Comparison of ENCODE assay signal across 8 cellular contexts in genomic region chr17:78780852-78781338, GRCh38. TPM values are rescaled to one million over a fixed set of nuclear protein-coding genes. Genes with fewer than 3 reads are reported as not detected.
DNase-seq lines count a peak whose midpoint lies in the region; ATAC-seq, FAIRE-seq and TF ChIP-seq lines count a peak whose summit lies in the region.

No MANE protein-coding gene starts in this region.

- intact Hi-C loops in left ventricle myocardium superior (cut with micrococcal nuclease) = no loop called here
- intact Hi-C loops in GM12878 (cut with micrococcal nuclease; ENCODE audit: unreplicated experiment) = no loop called here

- H3K4me2 ChIP-seq in GM12878 (ENCODE audit: control insufficient read depth, insufficient read depth) (peak overlapping the region; percentile 79), mesendoderm (ENCODE audit: low read length) (peak overlapping the region; percentile 55)

- in situ Hi-C loops in GM12878 (cut with MboI) = no loop called here

- no peak overlapping the region for H3K4ac ChIP-seq in mesendoderm (ENCODE audit: low read depth, low read length)

- H3K79me2 ChIP-seq in GM12878 (ENCODE audit: control insufficient read depth, insufficient read depth, low read length) (peaks cover 62% of the 10 kb centered on the region), mesendoderm (ENCODE audit: control insufficient read depth, insufficient read depth, low read length) (no peaks in the 10 kb centered on the region)

- WGBS in GM12878 (ENCODE audit: insufficient coverage, insufficient replicate concordance, low lambda C conversion rate, missing lambda C conversion rate) = under 1% methylated on average over 17 of the region's 17 CpGs
- no CpG with 5 or more reads among the region's 17 CpGs for WGBS in mesendoderm (ENCODE audit: extremely low coverage, insufficient coverage, low lambda C conversion rate)
- WGBS in urinary bladder = 63% methylated on average over 17 of the region's 17 CpGs

- no peak overlapping the region for H2BK15ac ChIP-seq in mesendoderm (replicated peaks; ENCODE audit: low read depth)

- H2BK120ac ChIP-seq in mesendoderm (ENCODE audit: low read depth, low read length) = no peak overlapping the region

- no peak for TF ChIP-seq EP300 in GM12878 (IDR thresholded peaks at IDR 0.05; ENCODE audit: borderline replicate concordance in 1 of 2, control insufficient read depth in 1 of 2, low read depth in 2 of 2, low read length in 2 of 2)

- POLR2A ChIA-PET in GM12878 (lab: Charles Lee) = interaction anchor here (0.6 to 2.1 kb wide), 12 partner anchors 10 to 544 kb away, joined by 3 to 10 read pairs (median 4); no protein-coding TSS in a partner anchor

- H3K4me1 ChIP-seq in right atrium auricular region (peaks cover 0 to 31% of the 10 kb centered on the region in 2 donors), GM12878 (ENCODE audit: control insufficient read depth, insufficient read depth, low read length) (peaks cover 6% of the 10 kb centered on the region; the same call in 1 of the 2 replicates), mesendoderm (ENCODE audit: control insufficient read depth, low read depth, low read length) (no peaks in the 10 kb centered on the region), urinary bladder (ENCODE audit: insufficient read depth) (no peaks in the 10 kb centered on the region)

- H3K18ac ChIP-seq in mesendoderm (ENCODE audit: low read length) = no peak overlapping the region

- H2AFZ ChIP-seq in GM12878 (ENCODE audit: control insufficient read depth, low read depth, low read length) = no peak overlapping the region

- no peak for ATAC-seq in left ventricle myocardium superior
- 0 out of 3 replicates have a peak, but pooled peaks have one; percentile 1 for ATAC-seq in GM12878
- no peak for ATAC-seq in GM21825 (IDR thresholded peaks at IDR 0.05; ENCODE audit: unreplicated experiment)

- no peak overlapping the region for H2BK5ac ChIP-seq in mesendoderm (ENCODE audit: low read length)

- no peak overlapping the region for H4K5ac ChIP-seq in mesendoderm (ENCODE audit: low read length)

- no peak for FAIRE-seq in GM12878 (lab: Jason Lieb, UNC)

- H3K23ac ChIP-seq in mesendoderm (ENCODE audit: low read length) = no peak overlapping the region

- no peak for TF ChIP-seq RAD21 in GM12878 (IDR thresholded peaks at IDR 0.05; ENCODE audit: insufficient read depth, low read depth, low read length)

- SMC1A ChIA-PET in GM12878 (lab: Charles Lee; ENCODE audit: uncharacterized antibody, unreplicated experiment) = interaction anchor here (0.9 to 2.6 kb wide), 8 partner anchors 21 to 72 kb away, joined by 4 to 21 read pairs (median 6); no protein-coding TSS in a partner anchor

- TF ChIP-seq CTCF in right atrium auricular region (IDR thresholded peaks at IDR 0.05) (no peak), GM12878 (IDR thresholded peaks at IDR 0.05 in 2 of 3, conservative IDR thresholded peaks at IDR 0.05 in 1 of 3; ENCODE audit: control insufficient read depth in 2 of 3, extremely low read depth in 1 of 3, insufficient read depth in 1 of 3, low read depth in 3 of 3, low read length in 3 of 3) (no peak)

- peak overlapping the region; percentile 84 for H3K56ac ChIP-seq in mesendoderm (ENCODE audit: low read length)

- H3K9me3 ChIP-seq in right atrium auricular region (no peaks in the 10 kb centered on the region), GM12878 (replicated peaks; ENCODE audit: control insufficient read depth, insufficient read depth, low read length) (no peaks in the 10 kb centered on the region)

- no peak overlapping the region for H2AK5ac ChIP-seq in mesendoderm (ENCODE audit: low read length)

- H3K27me3 ChIP-seq in right atrium auricular region (no peaks in the 10 kb centered on the region), GM12878 (replicated peaks in 1 of 2; ENCODE audit: control insufficient read depth in 2 of 2, insufficient read depth in 2 of 2, low read length in 1 of 2) (no peaks in the 10 kb centered on the region), mesendoderm (ENCODE audit: insufficient read depth, low read length, poor library complexity) (no peaks in the 10 kb centered on the region)

- RAD21 ChIA-PET in GM12878 (lab: Charles Lee; ENCODE audit: unreplicated experiment) = interaction anchor here (1.0 to 3.1 kb wide), 11 partner anchors 10 to 72 kb away, joined by 3 to 23 read pairs (median 7); no protein-coding TSS in a partner anchor

- no peak for DNase-seq in right atrium auricular region (ENCODE audit: low spot score)
- DNase-seq in left ventricle myocardium superior = no peak
- no peak for DNase-seq in GM12878 (ENCODE audit: low read depth, low spot score)
- DNase-seq in mesendoderm = no peak
- no peak for DNase-seq in NCI-H2107 treated with DMSO at 0.1 percent for 48 hours (lab: John Stamatoyannopoulos, UW; ENCODE audit: unreplicated experiment)
- no peak for DNase-seq in NCI-H82 treated with DMSO at 0.1 percent for 48 hours (lab: John Stamatoyannopoulos, UW; ENCODE audit: unreplicated experiment)

- no peaks in the 10 kb centered on the region for H3K79me1 ChIP-seq in mesendoderm (ENCODE audit: low read length)

- H3K9ac ChIP-seq in GM12878 (ENCODE audit: control insufficient read depth, insufficient read depth, low read length) (peak overlapping the region; percentile 98), mesendoderm (ENCODE audit: low read length) (peak overlapping the region; percentile 71)

- no peak overlapping the region for H4K8ac ChIP-seq in mesendoderm (ENCODE audit: low read depth, low read length)

- peak overlapping the region; percentile 96 to 97 for H3K27ac ChIP-seq in right atrium auricular region
- peak overlapping the region; percentile 97 for H3K27ac ChIP-seq in GM12878 (ENCODE audit: control insufficient read depth, insufficient read depth)
- H3K27ac ChIP-seq in mesendoderm (ENCODE audit: low read depth, low read length) = no peak overlapping the region
- peak overlapping the region; percentile 93 for H3K27ac ChIP-seq in urinary bladder (ENCODE audit: low read depth)

- no peaks in the 10 kb centered on the region for H3K36me3 ChIP-seq in right atrium auricular region
- H3K36me3 ChIP-seq in GM12878 (ENCODE audit: control insufficient read depth in 2 of 2, insufficient read depth in 2 of 2, low read length in 1 of 2) = no peaks in the 10 kb centered on the region
- no peaks in the 10 kb centered on the region for H3K36me3 ChIP-seq in mesendoderm (ENCODE audit: control insufficient read depth, insufficient read depth, low read length)
- H3K36me3 ChIP-seq in urinary bladder (ENCODE audit: insufficient read depth) = no peaks in the 10 kb centered on the region

- no peaks in the 10 kb centered on the region for H4K20me1 ChIP-seq in GM12878 (ENCODE audit: control insufficient read depth, insufficient read depth)

- H3K4me3 ChIP-seq in right atrium auricular region = peak overlapping the region; percentile 95 to 100
- peak overlapping the region; percentile 89 for H3K4me3 ChIP-seq in GM12878
- H3K4me3 ChIP-seq in mesendoderm (ENCODE audit: low read length) = peak overlapping the region; percentile 75
- peak overlapping the region; percentile 98 for H3K4me3 ChIP-seq in urinary bladder (ENCODE audit: low read depth, low read length)

- CTCF ChIA-PET in GM12878 (lab: Yijun Ruan, JAX) = interaction anchor here (0.7 to 1.4 kb wide), 4 partner anchors 14 to 64 kb away, joined by 3 to 7 read pairs (median 4); no protein-coding TSS in a partner anchor

- TF ChIP-seq POLR2A in GM12878 (IDR thresholded peaks at IDR 0.05; ENCODE audit: low read depth, low read length) = no peak

- no TSS peak for BruUV-seq in GM12878 (replicated peaks; lab: Mats Ljungman, UMichigan)

RNA-seq across cellular contexts. Expression of gene CYTH1, which starts 1.2 kb away (rescaled TPM):
- total RNA-seq in right atrium auricular region (10 to 100 TPM; 23.8 to 31.0 TPM), left ventricle myocardium superior (38.0 TPM), GM12878 (2014; rRNA removed) (92.6 and 97.8 TPM in 2 replicates), GM12878 (2014; rRNA removed; fragmentation: Illumina TruSeq; extraction: Trizol) (130 and 134 TPM in 2 replicates), GM12878 (2021) (165 and 167 TPM in 2 replicates), urinary bladder (31.0 TPM)
- 559 and 619 TPM in 2 replicates for total RNA-seq in GM12878 (2013; cell fraction: nucleolus; rRNA removed)
- polyA plus RNA-seq in GM12878 (2011; ENCODE audit: low read depth) = 88.3 TPM
- polyA plus RNA-seq in GM12878 (2011; rRNA removed) (141 and 188 TPM in 2 replicates), GM12878 (2014; fragmentation: Illumina TruSeq; extraction: Trizol) (160 and 179 TPM in 2 replicates), GM12878 (2014; fragmentation: Nextera tagmentation; extraction: Ambion mirVana) (10 to 100 TPM in 1 of 2 experiments, 1 to 10 TPM in 1; 6.6 to 11.8 TPM), GM12878 (2014; rRNA removed) (162 and 172 TPM in 2 replicates), GM12878 (2016; fragmentation: Nextera tagmentation; extraction: Ambion mirVana) (100 to 1,000 TPM; 138 to 153 TPM), urinary bladder (27.1 TPM)
- polyA plus RNA-seq in GM12878 (2011; cell fraction: cytosol; rRNA removed) = 170 and 179 TPM in 2 replicates
- 778 and 997 TPM in 2 replicates for polyA plus RNA-seq in GM12878 (2011; cell fraction: nucleus; rRNA removed)
- 136 and 161 TPM in 2 replicates for polyA plus RNA-seq in GM12878 (2012)
- 135 and 140 TPM in 2 replicates for polyA minus RNA-seq in GM12878 (2011; rRNA and poly(A)+ RNA removed)
- 38.6 and 44.8 TPM in 2 replicates for polyA minus RNA-seq in GM12878 (2011; cell fraction: cytosol; rRNA and poly(A)+ RNA removed)
- polyA minus RNA-seq in GM12878 (2011; cell fraction: nucleus; rRNA and poly(A)+ RNA removed) = 165 and 192 TPM in 2 replicates
- polyA plus RNA-seq in mesendoderm (2013, experiment 1 of 2) = 6.8 TPM
- polyA plus RNA-seq in mesendoderm (2013, experiment 2 of 2) = 6.3 TPM

RNA-seq across cellular contexts. Expression of gene USP36, which starts 59.7 kb away (rescaled TPM):
- total RNA-seq in right atrium auricular region = 10 to 100 TPM; 15.4 to 18.1 TPM
- 24.7 TPM for total RNA-seq in left ventricle myocardium superior
- total RNA-seq in GM12878 (2013; cell fraction: nucleolus; rRNA removed) = 132 and 138 TPM in 2 replicates
- total RNA-seq in GM12878 (2014; rRNA removed) = 13.6 and 19.7 TPM in 2 replicates
- total RNA-seq in GM12878 (2014; rRNA removed; fragmentation: Illumina TruSeq; extraction: Trizol) = 15.6 and 18.5 TPM in 2 replicates
- 65.7 and 72.6 TPM in 2 replicates for total RNA-seq in GM12878 (2021)
- polyA plus RNA-seq in GM12878 (2011; ENCODE audit: low read depth) = 30.5 TPM
- polyA plus RNA-seq in GM12878 (2011; rRNA removed) = 19.2 and 35.0 TPM in 2 replicates
- polyA plus RNA-seq in GM12878 (2011; cell fraction: cytosol; rRNA removed) = 25.6 and 32.8 TPM in 2 replicates
- polyA plus RNA-seq in GM12878 (2011; cell fraction: nucleus; rRNA removed) = 105 and 115 TPM in 2 replicates
- 45.1 and 52.4 TPM in 2 replicates for polyA plus RNA-seq in GM12878 (2012)
- 36.0 and 43.0 TPM in 2 replicates for polyA plus RNA-seq in GM12878 (2014; fragmentation: Illumina TruSeq; extraction: Trizol)
- polyA plus RNA-seq in GM12878 (2014; fragmentation: Nextera tagmentation; extraction: Ambion mirVana) = 10 to 100 TPM in 1 of 2 experiments, 1 to 10 TPM in 1; 7.2 to 12.4 TPM
- polyA plus RNA-seq in GM12878 (2014; rRNA removed) = 33.1 and 41.6 TPM in 2 replicates
- 10 to 100 TPM; 34.1 to 34.8 TPM for polyA plus RNA-seq in GM12878 (2016; fragmentation: Nextera tagmentation; extraction: Ambion mirVana)
- 43.5 and 52.6 TPM in 2 replicates for polyA minus RNA-seq in GM12878 (2011; rRNA and poly(A)+ RNA removed)
- 8.3 and 19.9 TPM in 2 replicates for polyA minus RNA-seq in GM12878 (2011; cell fraction: cytosol; rRNA and poly(A)+ RNA removed)
- 28.8 and 38.0 TPM in 2 replicates for polyA minus RNA-seq in GM12878 (2011; cell fraction: nucleus; rRNA and poly(A)+ RNA removed)
- 51.3 TPM for polyA plus RNA-seq in mesendoderm (2013, experiment 1 of 2)
- polyA plus RNA-seq in mesendoderm (2013, experiment 2 of 2) = 53.0 TPM
- total RNA-seq in urinary bladder = 27.3 TPM
- polyA plus RNA-seq in urinary bladder = 28.0 TPM
